In genomic region chr18:50751947-50752346, GRCh38 we compare ENCODE assay signal across 18 cellular contexts.
"Had no signal": no experiment of that assay in that cellular context is flagged by ENCODE, and none has a peak within 500 bp of the region (broad histone marks: within the 10 kb centered on the region; RNA-seq: fewer than 3 reads in every experiment).

No MANE protein-coding gene starts in this region.

- H3K4me3 ChIP-seq: K562 had no signal

- ATAC-seq: K562, T-cell had no signal

- FAIRE-seq: HTR-8/SVneo, K562 had no signal

- H3K27ac ChIP-seq: HL-60, KMS-11, RWPE1 had no signal

- H3K9me3 ChIP-seq: SK-N-SH had no signal

- DNase-seq: Kasumi-1, MM.1S, NCI-H1694, NCI-H187 treated with DMSO at 0.1 percent for 48 hours, NCI-H2029 treated with DMSO at 0.1 percent for 48 hours, NCI-H2171, NCI-H226, NCI-H446, NCI-H510A, SHP77, SW 1271, T-cell had no signal
